Comparison of ENCODE assay signal across 13 cellular contexts in the genomic region with DNA sequence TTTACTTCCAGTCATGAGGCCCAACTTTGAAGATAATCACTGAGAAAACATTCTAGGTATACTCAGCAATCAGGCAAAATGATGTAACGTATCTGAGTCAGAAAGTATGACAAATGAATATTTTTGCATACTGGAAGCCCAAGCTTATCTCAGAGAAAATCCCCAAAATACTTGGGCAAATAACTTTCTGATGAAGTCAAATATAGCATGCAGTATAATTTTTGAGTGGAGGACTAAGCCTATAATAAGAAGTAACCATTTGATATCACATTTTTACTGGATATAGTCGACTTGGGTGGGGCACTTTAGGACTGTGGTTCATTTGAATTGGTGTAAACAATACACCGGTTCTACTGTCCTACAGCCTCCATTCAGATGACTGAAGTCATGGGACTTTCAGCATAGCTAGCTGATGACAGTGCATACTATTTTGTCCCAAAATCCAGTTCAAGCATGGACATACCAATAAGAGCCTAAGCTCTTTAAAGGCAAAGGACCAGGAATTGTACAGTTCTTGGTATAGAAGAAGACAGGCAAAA. TPM values are rescaled to one million over a fixed set of nuclear protein-coding genes. Genes with fewer than 3 reads are reported as not detected.
A peak's percentile ranks its signal among the peaks of the same experiment; 100 is the strongest.
DNase-seq lines count a peak whose midpoint lies in the region; TF ChIP-seq lines count a peak whose summit lies in the region.
"Had no signal": no experiment of that assay in that cellular context is flagged by ENCODE, and none has a peak within 500 bp of the region (broad histone marks: within the 10 kb centered on the region; RNA-seq: fewer than 3 reads in every experiment).

No MANE protein-coding gene starts in this region.

- H3K9me3 ChIP-seq in ascending aorta (no peaks in the 10 kb centered on the region), Karpas-422 (ENCODE audit: low read length) (no peaks in the 10 kb centered on the region)
- H3K9me3 ChIP-seq: left ventricle myocardium inferior had no signal

- peaks cover 3 to 10% of the 10 kb centered on the region in 2 donors for H3K4me1 ChIP-seq in ascending aorta
- peaks cover 32% of the 10 kb centered on the region for H3K4me1 ChIP-seq in Karpas-422 (ENCODE audit: low read length)

- DNase-seq in AG09319 (ENCODE audit: extremely low read depth, low read depth) (peak; percentile 49), LHCN-M2 (ENCODE audit: low read depth) (peak; percentile 80), ascending aorta (ENCODE audit: low spot score in 2 of 2) (no peak), kidney glomerular epithelial cell (lab: John Stamatoyannopoulos, UW) (peak; percentile 87), NCI-H1105 treated with DMSO at 0.1 percent for 48 hours (lab: John Stamatoyannopoulos, UW) (no peak), DMS114 treated with DMSO at 0.1 percent for 48 hours (lab: John Stamatoyannopoulos, UW; ENCODE audit: unreplicated experiment) (no peak), Karpas-422 (no peak)
- no peak for DNase-seq in stimulated activated CD4-positive, alpha-beta T cell treated with anti-CD3 and anti-CD28 coated beads, Interleukin-4, amount 100 ng/mL, for 1 hour
- DNase-seq: activated CD8-positive, alpha-beta memory T cell treated with anti-CD3 and anti-CD28 coated beads, Interleukin-2, amount 50 U/mL, for 48 hours; DND-41; left ventricle myocardium inferior; NCI-H1417 had no signal

- no peak overlapping the region for H2AFZ ChIP-seq in Karpas-422 (ENCODE audit: low read length)

- H3K4me3 ChIP-seq in ascending aorta (no peak overlapping the region), Karpas-422 (ENCODE audit: low read length) (no peak overlapping the region)
- H3K4me3 ChIP-seq: left ventricle myocardium inferior, SK-N-MC had no signal

- no peaks in the 10 kb centered on the region for H3K9me2 ChIP-seq in Karpas-422 (replicated peaks; ENCODE audit: insufficient read depth, low read length)

- intact Hi-C loops in ascending aorta (cut with DNase I), result loop anchor here (2.0 to 10.0 kb wide), 2 partner anchors 36 to 552 kb away; a partner anchor contains a TSS

- H3K27ac ChIP-seq in ascending aorta (peak overlapping the region; percentile 5 to 68), Karpas-422 (ENCODE audit: low read length) (no peak overlapping the region)
- H3K27ac ChIP-seq: left ventricle myocardium inferior, SK-N-MC had no signal

- peaks cover 4% of the 10 kb centered on the region; the same call in 1 of the 2 replicates for H4K20me1 ChIP-seq in Karpas-422 (ENCODE audit: insufficient read depth, low read depth, low read length)

- H3K79me2 ChIP-seq in Karpas-422 (ENCODE audit: low read length), result no peaks in the 10 kb centered on the region

- TF ChIP-seq CTCF in AG09319 (IDR thresholded peaks at IDR 0.05; ENCODE audit: low read depth, low read length) (no peak), ascending aorta (IDR thresholded peaks at IDR 0.05) (no peak)

- no peak overlapping the region for H3K4me2 ChIP-seq in Karpas-422 (ENCODE audit: low read depth, low read length, poor library complexity, severe bottlenecking)

- no peak overlapping the region for H3K9ac ChIP-seq in Karpas-422 (ENCODE audit: low read length)

- H3K36me3 ChIP-seq in ascending aorta, result peaks cover 12 to 14% of the 10 kb centered on the region in 2 donors
- H3K36me3 ChIP-seq in Karpas-422 (ENCODE audit: insufficient read depth, low read length), result peaks cover 10% of the 10 kb centered on the region

- H3K27me3 ChIP-seq in ascending aorta (no peaks in the 10 kb centered on the region), Karpas-422 (ENCODE audit: low read length) (no peaks in the 10 kb centered on the region)

RNA-seq across cellular contexts. Expression of a gene that starts 2.3 kb away (rescaled TPM):
- total RNA-seq in LHCN-M2 (2014; rRNA removed) (112 and 133 TPM in 2 replicates), ascending aorta (111 TPM)
- polyA plus RNA-seq in LHCN-M2 (2012), result 83.7 TPM
- 6.5 and 13.3 TPM in 2 replicates for total RNA-seq in Karpas-422 (2014; rRNA removed; shearing (Covaris generic); ENCODE audit: low replicate concordance)

Comparison
In these comparisons a context has a peak if more than half of its experiments do, and no peak if none do; other contexts are left out.
1. DNase-seq: peak in AG09319 (single experiment), LHCN-M2 (single experiment) and kidney glomerular epithelial cell (single experiment); none in ascending aorta (0 of 2), NCI-H1105 treated with DMSO at 0.1 percent for 48 hours (single experiment), DMS114 treated with DMSO at 0.1 percent for 48 hours (single experiment), stimulated activated CD4-positive, alpha-beta T cell treated with anti-CD3 and anti-CD28 coated beads, Interleukin-4, amount 100 ng/mL, for 1 hour (single experiment) and Karpas-422 (single experiment).